Comparison of ENCODE assay signal across 20 cellular contexts in genomic region chr2:64879745-64880144, GRCh38.
DNase-seq lines count a peak whose midpoint lies in the region; ATAC-seq, FAIRE-seq and TF ChIP-seq lines count a peak whose summit lies in the region.
"Had no signal": no experiment of that assay in that cellular context is flagged by ENCODE, and none has a peak within 500 bp of the region (broad histone marks: within the 10 kb centered on the region; RNA-seq: fewer than 3 reads in every experiment).

No MANE protein-coding gene starts in this region.

- H3K79me2 ChIP-seq in K562 (ENCODE audit: control insufficient read depth, insufficient read depth, low read length) (no peaks in the 10 kb centered on the region), PC-9 (ENCODE audit: low read depth) (no peaks in the 10 kb centered on the region)

- H3K27ac ChIP-seq in HUES48 (ENCODE audit: low read depth, low read length) (peak overlapping the region; percentile 49), K562 (ENCODE audit: extremely low read depth, low read depth, low read length) (no peak overlapping the region), PC-9 (no peak overlapping the region)
- H3K27ac ChIP-seq: GM23248 had no signal

- H3K9me3 ChIP-seq in HUES48 (ENCODE audit: control insufficient read depth, insufficient read depth, low read length) (no peaks in the 10 kb centered on the region), K562 (replicated peaks; ENCODE audit: control insufficient read depth, insufficient read depth, low read depth, low read length) (no peaks in the 10 kb centered on the region), PC-9 (ENCODE audit: insufficient read depth, low read depth) (no peaks in the 10 kb centered on the region)
- H3K9me3 ChIP-seq: BE2C, Caco-2 had no signal

- no peaks in the 10 kb centered on the region for H3K27me3 ChIP-seq in HUES48 (ENCODE audit: control insufficient read depth, insufficient read depth, low read length)
- peaks cover 0 to 8% of the 10 kb centered on the region in 2 experiments; a peak in 3 of 5 replicates for H3K27me3 ChIP-seq in K562 (ENCODE audit: control insufficient read depth in 2 of 2, insufficient read depth in 2 of 2, low read length in 2 of 2)
- H3K27me3 ChIP-seq in PC-9 (ENCODE audit: insufficient read depth, low read depth): no peaks in the 10 kb centered on the region
- H3K27me3 ChIP-seq: BE2C had no signal

- TF ChIP-seq EP300 in K562 (IDR thresholded peaks at IDR 0.05; ENCODE audit: low read length): no peak

- in situ Hi-C loops in K562 (cut with MboI): loop anchor here (10.0 kb wide), 2 partner anchors 555 to 815 kb away; no protein-coding TSS in a partner anchor

- H3K4me2 ChIP-seq in K562 (ENCODE audit: insufficient read depth, low read length) (no peak overlapping the region), PC-9 (no peak overlapping the region)

- no peak for TF ChIP-seq RAD21 in K562 (CRISPR knock-in tag; conservative IDR thresholded peaks at IDR 0.05 in 1 of 2, IDR thresholded peaks at IDR 0.05 in 1 of 2)

- H3K36me3 Mint-ChIP-seq in immature natural killer cell: no peaks in the 10 kb centered on the region
- H3K36me3 Mint-ChIP-seq in progenitor cell of endocrine pancreas (ENCODE audit: insufficient read depth): no peaks in the 10 kb centered on the region

- H3K9me3 Mint-ChIP-seq in immature natural killer cell (no peaks in the 10 kb centered on the region), progenitor cell of endocrine pancreas (ENCODE audit: low read depth) (no peaks in the 10 kb centered on the region)
- H3K9me3 Mint-ChIP-seq: CD4-positive, alpha-beta T cell; HFFc6 had no signal

- POLR2A ChIA-PET in K562 (lab: Yijun Ruan, JAX): interaction anchor here (0.6 kb wide), 1 partner anchor 247 kb away, joined by 5 read pairs; no protein-coding TSS in a partner anchor
- POLR2A ChIA-PET in PC-9 (lab: Charles Lee; ENCODE audit: unreplicated experiment): no interaction called here

- H3K36me3 ChIP-seq in HUES48 (ENCODE audit: control insufficient read depth, insufficient read depth, low read length): no peaks in the 10 kb centered on the region
- no peaks in the 10 kb centered on the region for H3K36me3 ChIP-seq in K562 (ENCODE audit: control insufficient read depth, insufficient read depth, low read length)
- H3K36me3 ChIP-seq in PC-9 (ENCODE audit: low read depth): no peaks in the 10 kb centered on the region
- H3K36me3 ChIP-seq: BE2C had no signal

- H4K20me1 ChIP-seq in K562 (replicated peaks; ENCODE audit: control insufficient read depth, insufficient read depth, low read length) (no peaks in the 10 kb centered on the region), PC-9 (ENCODE audit: insufficient read depth) (no peaks in the 10 kb centered on the region)

- 32% methylated on average over 5 of the region's 5 CpGs for WGBS in K562 (ENCODE audit: insufficient coverage, low coverage, missing lambda C conversion rate)

- FAIRE-seq in K562 (lab: Jason Lieb, UNC): no peak
- FAIRE-seq: D721Med, G401.6, GM12891, GM19239, HTR-8/SVneo had no signal

- H3K27me3 Mint-ChIP-seq in immature natural killer cell (ENCODE audit: low read depth in 3 of 3) (peaks cover 5 to 18% (median 8%) of the 10 kb centered on the region in 3 donors), progenitor cell of endocrine pancreas (peaks cover 8% of the 10 kb centered on the region)
- H3K27me3 Mint-ChIP-seq: CD4-positive, alpha-beta T cell had no signal

- DNase-seq in K562 (ENCODE audit: extremely low read depth in 1 of 4, low spot score in 3 of 4) (no peak), immature natural killer cell (no peak), progenitor cell of endocrine pancreas (ENCODE audit: low spot score, unreplicated experiment) (no peak), epidermal melanocyte (ENCODE audit: insufficient read length, low spot score) (no peak), PC-9 (no peak)
- DNase-seq: BE2C; C1 segment of cervical spinal cord; Caco-2; CD4-positive, alpha-beta T cell; GM23248; H7; HFFc6 had no signal

- peaks cover 21% of the 10 kb centered on the region for H3K4me1 ChIP-seq in HUES48 (ENCODE audit: control insufficient read depth, insufficient read depth, low read length)
- peaks cover 5 to 7% of the 10 kb centered on the region in 2 experiments; a peak in 3 of 5 replicates for H3K4me1 ChIP-seq in K562 (replicated peaks in 1 of 2; ENCODE audit: control insufficient read depth in 2 of 2, insufficient read depth in 2 of 2, low read length in 2 of 2)
- H3K4me1 ChIP-seq in PC-9 (replicated peaks; ENCODE audit: insufficient read depth): peaks cover 26% of the 10 kb centered on the region
- H3K4me1 ChIP-seq: BE2C had no signal

- TF ChIP-seq CTCF in K562 (IDR thresholded peaks at IDR 0.05 in 2 of 3, conservative IDR thresholded peaks at IDR 0.05 in 1 of 3; ENCODE audit: insufficient read depth in 2 of 3, low read depth in 1 of 3, low read length in 3 of 3): no peak
- no peak for TF ChIP-seq CTCF in progenitor cell of endocrine pancreas (IDR thresholded peaks at IDR 0.05; ENCODE audit: unreplicated experiment)
- no peak for TF ChIP-seq CTCF in PC-9 (conservative IDR thresholded peaks at IDR 0.05)

- no peaks in the 10 kb centered on the region for H3K9me2 ChIP-seq in PC-9 (ENCODE audit: insufficient read depth)

- CTCF ChIA-PET in K562 (lab: Yijun Ruan, JAX; ENCODE audit: low intra/inter-chr PET ratio) (no interaction called here), PC-9 (lab: Charles Lee) (interaction anchor here (1.1 kb wide), 1 partner anchor 292 kb away, joined by 4 read pairs; no protein-coding TSS in a partner anchor)

- BruUV-seq in K562 (replicated peaks; lab: Mats Ljungman, UMichigan) (no TSS peak), PC-9 (replicated peaks; lab: Mats Ljungman, UMichigan) (no TSS peak)

- H2AFZ ChIP-seq in K562 (ENCODE audit: low read depth, low read length): no peak overlapping the region
- H2AFZ ChIP-seq in PC-9: no peak overlapping the region
- H2AFZ ChIP-seq: GM23248 had no signal

- no peak for ATAC-seq in K562
- no peak for ATAC-seq in GM21825 (IDR thresholded peaks at IDR 0.05; ENCODE audit: unreplicated experiment)
- ATAC-seq: HCT116 had no signal

- H3K9ac ChIP-seq in HUES48 (ENCODE audit: low read depth, low read length) (no peak overlapping the region), K562 (ENCODE audit: insufficient read depth in 1 of 2, low read depth in 2 of 2, low read length in 2 of 2) (no peak overlapping the region)
- H3K9ac ChIP-seq: GM23248 had no signal

- H3F3A ChIP-seq in PC-9 (ENCODE audit: insufficient read depth, low read depth): peaks cover 24% of the 10 kb centered on the region

- H3K4me3 Mint-ChIP-seq in immature natural killer cell (no peak overlapping the region), progenitor cell of endocrine pancreas (ENCODE audit: low read depth) (no peak overlapping the region)
- H3K4me3 Mint-ChIP-seq: CD4-positive, alpha-beta T cell; HFFc6 had no signal

- H3K4me3 ChIP-seq in HUES48 (ENCODE audit: low read depth, low read length) (no peak overlapping the region), K562 (no peak overlapping the region), PC-9 (no peak overlapping the region)
- H3K4me3 ChIP-seq: GM23248 had no signal

- H3K9me1 ChIP-seq in K562 (ENCODE audit: control insufficient read depth, insufficient read depth, low read length): no peaks in the 10 kb centered on the region

- peaks cover 15 to 18% of the 10 kb centered on the region in 2 donors for H3K4me1 Mint-ChIP-seq in immature natural killer cell
- peaks cover 8% of the 10 kb centered on the region for H3K4me1 Mint-ChIP-seq in progenitor cell of endocrine pancreas (ENCODE audit: low read depth)

- peak overlapping the region in 4 of 6 donors; percentile 53 to 92 (median 78) for H3K27ac Mint-ChIP-seq in immature natural killer cell
- H3K27ac Mint-ChIP-seq in progenitor cell of endocrine pancreas: peak overlapping the region; percentile 51
- H3K27ac Mint-ChIP-seq: CD4-positive, alpha-beta T cell; HFFc6 had no signal

- intact Hi-C loops in K562 (cut with micrococcal nuclease) (no loop called here), PC-9 (cut with micrococcal nuclease; ENCODE audit: unreplicated experiment) (loop anchor here (2.0 to 5.0 kb wide), 2 partner anchors 693 to 737 kb away; partner anchors contain the start of gene PELI1)

- no peak for TF ChIP-seq POLR2A in K562 (conservative IDR thresholded peaks at IDR 0.05)

TF ChIP-seq in K562, 482 proteins besides CTCF, POLR2A, EP300 and RAD21:
- TF ChIP-seq SMARCA5 (IDR thresholded peaks at IDR 0.05) (0 out of 2 replicates have a peak, but pooled peaks have one; percentile 19), YBX1 (IDR thresholded peaks at IDR 0.05) (no peak), BCOR (IDR thresholded peaks at IDR 0.05) (peak; percentile 52; the same call in 1 of the 2 replicates), RBM25 (IDR thresholded peaks at IDR 0.05; ENCODE audit: low read depth, low read length, severe bottlenecking) (peak; percentile 88), KDM1A (IDR thresholded peaks at IDR 0.05) (peak; percentile 29 to 42; a peak in 1 of 4 replicates), ADNP (tag; IDR thresholded peaks at IDR 0.05) (peak; percentile 68; the same call in 1 of the 2 replicates), ERF (CRISPR knock-in tag; IDR thresholded peaks at IDR 0.05) (no peak)
